Comparison of ENCODE assay signal across 24 cellular contexts in genomic region chr12:42571327-42572009, GRCh38. TPM values are rescaled to one million over a fixed set of nuclear protein-coding genes. Genes with fewer than 3 reads are reported as not detected.
DNase-seq lines count a peak whose midpoint lies in the region; ATAC-seq lines count a peak whose summit lies in the region.
"Had no signal": no experiment of that assay in that cellular context is flagged by ENCODE, and none has a peak within 500 bp of the region (broad histone marks: within the 10 kb centered on the region; RNA-seq: fewer than 3 reads in every experiment).

No MANE protein-coding gene starts in this region.

- H2BK12ac ChIP-seq in neuronal stem cell (ENCODE audit: low read length) = no peak overlapping the region

- no peak overlapping the region for H3K18ac ChIP-seq in neuronal stem cell (ENCODE audit: low read length)

- no peak overlapping the region for H3K4me2 ChIP-seq in neuronal stem cell (ENCODE audit: insufficient read depth, low read length, poor library complexity, severe bottlenecking)

- H3K9me3 ChIP-seq in neuronal stem cell (replicated peaks in 1 of 2; ENCODE audit: control insufficient read depth in 2 of 2, insufficient read depth in 1 of 2, low read depth in 1 of 2, low read length in 2 of 2) = no peaks in the 10 kb centered on the region
- H3K9me3 ChIP-seq: Caco-2, Peyer's patch had no signal

- no CpG with 5 or more reads among the region's 2 CpGs for WGBS in neuronal stem cell (ENCODE audit: extremely low coverage in 2 of 2, insufficient read length in 2 of 2, insufficient replicate concordance in 1 of 2), 2 donors

- no peaks in the 10 kb centered on the region for H3K36me3 Mint-ChIP-seq in stimulated activated effector memory CD8-positive, alpha-beta T cell treated with anti-CD3 and anti-CD28 coated beads, Interleukin-12 subunit alpha, Interleukin-12 subunit beta, amount 100 ng/mL, for 72 hours
- no peaks in the 10 kb centered on the region for H3K36me3 Mint-ChIP-seq in activated naive CD4-positive, alpha-beta T cell treated with anti-CD3 and anti-CD28 coated beads for 36 hours (ENCODE audit: low read depth)
- H3K36me3 Mint-ChIP-seq: CD8-positive, alpha-beta T cell had no signal

- peaks cover 2% of the 10 kb centered on the region in 2 donors for H3K4me1 ChIP-seq in neuronal stem cell (ENCODE audit: control insufficient read depth in 2 of 2, insufficient read depth in 1 of 2, low read depth in 1 of 2, low read length in 2 of 2)
- H3K4me1 ChIP-seq: Peyer's patch had no signal

- H3K9me3 Mint-ChIP-seq in stimulated activated effector memory CD8-positive, alpha-beta T cell treated with anti-CD3 and anti-CD28 coated beads, Interleukin-12 subunit alpha, Interleukin-12 subunit beta, amount 100 ng/mL, for 72 hours = no peaks in the 10 kb centered on the region
- H3K9me3 Mint-ChIP-seq in activated naive CD4-positive, alpha-beta T cell treated with anti-CD3 and anti-CD28 coated beads for 36 hours = no peaks in the 10 kb centered on the region
- H3K9me3 Mint-ChIP-seq: CD8-positive, alpha-beta T cell had no signal

- no peaks in the 10 kb centered on the region for H3K79me1 ChIP-seq in neuronal stem cell (ENCODE audit: low read depth, low read length)

- no peaks in the 10 kb centered on the region for H3K36me3 ChIP-seq in neuronal stem cell (replicated peaks in 1 of 2; ENCODE audit: control insufficient read depth in 2 of 2, insufficient read depth in 2 of 2, low read length in 2 of 2)
- H3K36me3 ChIP-seq: Peyer's patch had no signal

- H3K23ac ChIP-seq in neuronal stem cell (ENCODE audit: low read depth, low read length, poor library complexity) = no peak overlapping the region

- no peak overlapping the region for H2AFZ ChIP-seq in neuronal stem cell (ENCODE audit: low read length)

- H2BK5ac ChIP-seq in neuronal stem cell (ENCODE audit: low read length) = peak overlapping the region; percentile 2

- no peak overlapping the region for H3K14ac ChIP-seq in neuronal stem cell (ENCODE audit: low read length)

- no peak overlapping the region for H4K91ac ChIP-seq in neuronal stem cell (ENCODE audit: low read depth, low read length, poor library complexity)

- H3K4ac ChIP-seq in neuronal stem cell (ENCODE audit: low read length) = no peak overlapping the region

- peaks cover 2% of the 10 kb centered on the region for H3K27me3 Mint-ChIP-seq in activated naive CD4-positive, alpha-beta T cell treated with anti-CD3 and anti-CD28 coated beads for 36 hours (ENCODE audit: low read depth)
- H3K27me3 Mint-ChIP-seq: B cell had no signal

- no peak overlapping the region for H2AK5ac ChIP-seq in neuronal stem cell (ENCODE audit: low read depth, low read length)

- CTCF ChIA-PET in activated naive CD4-positive, alpha-beta T cell treated with anti-CD3 and anti-CD28 coated beads for 36 hours (lab: Charles Lee) = interaction anchor here (0.6 to 6.4 kb wide), 2 partner anchors 66 to 88 kb away, joined by 4 to 33 read pairs; no protein-coding TSS in a partner anchor

- no peaks in the 10 kb centered on the region for H3K27me3 ChIP-seq in neuronal stem cell (ENCODE audit: control insufficient read depth in 3 of 3, insufficient read depth in 3 of 3, low read depth in 1 of 3, low read length in 3 of 3)
- H3K27me3 ChIP-seq: Peyer's patch had no signal

- no peak overlapping the region for H3K27ac Mint-ChIP-seq in stimulated activated effector memory CD8-positive, alpha-beta T cell treated with anti-CD3 and anti-CD28 coated beads, Interleukin-12 subunit alpha, Interleukin-12 subunit beta, amount 100 ng/mL, for 72 hours
- no peak overlapping the region for H3K27ac Mint-ChIP-seq in activated naive CD4-positive, alpha-beta T cell treated with anti-CD3 and anti-CD28 coated beads for 36 hours
- H3K27ac Mint-ChIP-seq: B cell; CD8-positive, alpha-beta T cell had no signal

- H3K4me1 Mint-ChIP-seq in stimulated activated effector memory CD8-positive, alpha-beta T cell treated with anti-CD3 and anti-CD28 coated beads, Interleukin-12 subunit alpha, Interleukin-12 subunit beta, amount 100 ng/mL, for 72 hours = no peaks in the 10 kb centered on the region
- H3K4me1 Mint-ChIP-seq in activated naive CD4-positive, alpha-beta T cell treated with anti-CD3 and anti-CD28 coated beads for 36 hours (ENCODE audit: low read depth) = no peaks in the 10 kb centered on the region
- H3K4me1 Mint-ChIP-seq: B cell had no signal

- no peak overlapping the region for H3K9ac ChIP-seq in neuronal stem cell (ENCODE audit: low read depth, low read length, poor library complexity)

- H4K8ac ChIP-seq in neuronal stem cell (ENCODE audit: low read depth, low read length) = no peak overlapping the region

- ATAC-seq in GM21717 (IDR thresholded peaks at IDR 0.05; ENCODE audit: unreplicated experiment) (peak; percentile 58), HG02678 (IDR thresholded peaks at IDR 0.05; ENCODE audit: unreplicated experiment) (peak; percentile 40)
- no peak for ATAC-seq in stimulated activated effector memory CD8-positive, alpha-beta T cell treated with anti-CD3 and anti-CD28 coated beads, Interleukin-12 subunit alpha, Interleukin-12 subunit beta, amount 100 ng/mL, for 72 hours
- ATAC-seq: CD8-positive, alpha-beta T cell had no signal

- intact Hi-C loops in activated naive CD4-positive, alpha-beta T cell treated with anti-CD3 and anti-CD28 coated beads for 36 hours (cut with micrococcal nuclease) = loop anchor here (10.0 kb wide), 1 partner anchor 1627 kb away; no protein-coding TSS in a partner anchor

- no peak overlapping the region for H2BK15ac ChIP-seq in neuronal stem cell (ENCODE audit: low read length)

- H3K4me3 ChIP-seq in neuronal stem cell (ENCODE audit: low read length in 2 of 2) = no peak overlapping the region
- H3K4me3 ChIP-seq: Peyer's patch had no signal

- no peak overlapping the region for H2BK120ac ChIP-seq in neuronal stem cell (ENCODE audit: low read depth, low read length)

- peak; percentile 41 for DNase-seq in OCI-M1 (lab: John Stamatoyannopoulos, UW)
- DNase-seq in neuronal stem cell (ENCODE audit: low spot score) = no peak
- no peak for DNase-seq in midbrain (lab: John Stamatoyannopoulos, UW)
- no peak for DNase-seq in stimulated activated effector memory CD8-positive, alpha-beta T cell treated with anti-CD3 and anti-CD28 coated beads, Interleukin-12 subunit alpha, Interleukin-12 subunit beta, amount 100 ng/mL, for 72 hours (ENCODE audit: low spot score in 2 of 2)
- no peak for DNase-seq in activated naive CD4-positive, alpha-beta T cell treated with anti-CD3 and anti-CD28 coated beads for 36 hours
- DNase-seq in NCI-H510A (lab: John Stamatoyannopoulos, UW) = no peak
- DNase-seq: Caco-2; CD8-positive, alpha-beta T cell; DMS79; EL; GF-D8; GOT3; HCEC 1CT; Karpas-422; NCI-H1105 treated with DMSO at 0.1 percent for 48 hours; NCI-H2029 treated with DMSO at 0.1 percent for 48 hours; NCI-H2227 treated with DMSO at 0.1 percent for 48 hours; NCI-H69; Peyer's patch; SHP77 treated with DMSO at 0.1 percent for 48 hours had no signal

- H3K27ac ChIP-seq in neuronal stem cell (replicated peaks; ENCODE audit: low read length) = no peak overlapping the region
- H3K27ac ChIP-seq: C4-2B, Peyer's patch had no signal

- no peak overlapping the region for H3K4me3 Mint-ChIP-seq in stimulated activated effector memory CD8-positive, alpha-beta T cell treated with anti-CD3 and anti-CD28 coated beads, Interleukin-12 subunit alpha, Interleukin-12 subunit beta, amount 100 ng/mL, for 72 hours
- no peak overlapping the region for H3K4me3 Mint-ChIP-seq in activated naive CD4-positive, alpha-beta T cell treated with anti-CD3 and anti-CD28 coated beads for 36 hours
- H3K4me3 Mint-ChIP-seq: B cell; CD8-positive, alpha-beta T cell had no signal

RNA-seq across cellular contexts. Expression of gene PRICKLE1, which starts 18.1 kb away (rescaled TPM):
- 3.9 TPM for polyA plus RNA-seq in neuronal stem cell (2013, experiment 1 of 2)
- 3.9 TPM for polyA plus RNA-seq in neuronal stem cell (2013, experiment 2 of 2)
- total RNA-seq in activated naive CD4-positive, alpha-beta T cell treated with anti-CD3 and anti-CD28 coated beads for 36 hours = not detected
